ENCODE assay signal across 1 cellular context in the genomic region with DNA sequence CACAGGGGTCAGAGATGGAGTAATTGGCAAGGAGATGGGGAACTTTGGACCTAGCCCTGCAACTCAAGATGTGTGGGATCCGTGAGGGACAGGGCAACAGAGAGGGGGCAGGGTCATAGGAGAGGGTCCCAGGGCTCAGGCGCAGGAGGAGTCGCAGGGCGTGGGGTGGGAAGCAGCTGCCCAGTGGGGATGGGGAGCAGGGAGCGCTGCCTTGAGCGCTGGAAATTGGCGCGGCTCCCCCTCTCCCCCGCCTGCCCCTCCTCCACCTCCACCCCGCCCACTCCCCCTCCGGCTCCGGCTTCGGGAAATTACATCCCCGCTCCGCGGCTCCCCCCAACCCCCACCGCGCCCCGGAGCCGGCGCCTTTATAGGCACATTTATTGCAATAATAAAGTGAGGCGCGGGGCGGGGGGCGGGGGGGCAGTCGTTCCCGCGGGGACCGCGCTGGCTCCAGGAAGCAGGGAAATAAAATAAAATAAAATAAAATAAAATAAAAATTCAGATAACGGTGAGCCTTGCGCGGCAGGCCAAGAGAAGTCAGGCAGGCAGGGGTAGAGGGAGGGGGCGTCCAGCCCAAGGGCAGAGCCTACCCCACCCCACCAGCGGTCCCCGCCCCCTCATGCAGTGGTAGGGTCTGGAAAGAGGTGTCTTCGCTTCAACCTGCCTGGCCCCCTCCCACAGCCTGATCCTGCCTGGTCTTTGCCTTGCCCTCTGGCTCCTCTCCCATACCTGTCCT.
TF ChIP-seq lines count a peak whose summit lies in the region.

No MANE protein-coding gene starts in this region.

TF ChIP-seq in GM23338, 12 proteins besides CTCF, POLR2A, EP300 and RAD21 (continued from another document):
- TF ChIP-seq REST (IDR thresholded peaks at IDR 0.05; ENCODE audit: unreplicated experiment), result no peak
- no peak for TF ChIP-seq CREB1 (CRISPR knock-in tag; IDR thresholded peaks at IDR 0.05; ENCODE audit: low read depth)
- no peak for TF ChIP-seq NANOG (IDR thresholded peaks at IDR 0.05; ENCODE audit: borderline replicate concordance)
- no peak for TF ChIP-seq ZNF114 (CRISPR knock-in tag; IDR thresholded peaks at IDR 0.05)
- no peak for TF ChIP-seq POLR2AphosphoS5 (IDR thresholded peaks at IDR 0.05; ENCODE audit: low read depth)
- TF ChIP-seq, protein P1, sequence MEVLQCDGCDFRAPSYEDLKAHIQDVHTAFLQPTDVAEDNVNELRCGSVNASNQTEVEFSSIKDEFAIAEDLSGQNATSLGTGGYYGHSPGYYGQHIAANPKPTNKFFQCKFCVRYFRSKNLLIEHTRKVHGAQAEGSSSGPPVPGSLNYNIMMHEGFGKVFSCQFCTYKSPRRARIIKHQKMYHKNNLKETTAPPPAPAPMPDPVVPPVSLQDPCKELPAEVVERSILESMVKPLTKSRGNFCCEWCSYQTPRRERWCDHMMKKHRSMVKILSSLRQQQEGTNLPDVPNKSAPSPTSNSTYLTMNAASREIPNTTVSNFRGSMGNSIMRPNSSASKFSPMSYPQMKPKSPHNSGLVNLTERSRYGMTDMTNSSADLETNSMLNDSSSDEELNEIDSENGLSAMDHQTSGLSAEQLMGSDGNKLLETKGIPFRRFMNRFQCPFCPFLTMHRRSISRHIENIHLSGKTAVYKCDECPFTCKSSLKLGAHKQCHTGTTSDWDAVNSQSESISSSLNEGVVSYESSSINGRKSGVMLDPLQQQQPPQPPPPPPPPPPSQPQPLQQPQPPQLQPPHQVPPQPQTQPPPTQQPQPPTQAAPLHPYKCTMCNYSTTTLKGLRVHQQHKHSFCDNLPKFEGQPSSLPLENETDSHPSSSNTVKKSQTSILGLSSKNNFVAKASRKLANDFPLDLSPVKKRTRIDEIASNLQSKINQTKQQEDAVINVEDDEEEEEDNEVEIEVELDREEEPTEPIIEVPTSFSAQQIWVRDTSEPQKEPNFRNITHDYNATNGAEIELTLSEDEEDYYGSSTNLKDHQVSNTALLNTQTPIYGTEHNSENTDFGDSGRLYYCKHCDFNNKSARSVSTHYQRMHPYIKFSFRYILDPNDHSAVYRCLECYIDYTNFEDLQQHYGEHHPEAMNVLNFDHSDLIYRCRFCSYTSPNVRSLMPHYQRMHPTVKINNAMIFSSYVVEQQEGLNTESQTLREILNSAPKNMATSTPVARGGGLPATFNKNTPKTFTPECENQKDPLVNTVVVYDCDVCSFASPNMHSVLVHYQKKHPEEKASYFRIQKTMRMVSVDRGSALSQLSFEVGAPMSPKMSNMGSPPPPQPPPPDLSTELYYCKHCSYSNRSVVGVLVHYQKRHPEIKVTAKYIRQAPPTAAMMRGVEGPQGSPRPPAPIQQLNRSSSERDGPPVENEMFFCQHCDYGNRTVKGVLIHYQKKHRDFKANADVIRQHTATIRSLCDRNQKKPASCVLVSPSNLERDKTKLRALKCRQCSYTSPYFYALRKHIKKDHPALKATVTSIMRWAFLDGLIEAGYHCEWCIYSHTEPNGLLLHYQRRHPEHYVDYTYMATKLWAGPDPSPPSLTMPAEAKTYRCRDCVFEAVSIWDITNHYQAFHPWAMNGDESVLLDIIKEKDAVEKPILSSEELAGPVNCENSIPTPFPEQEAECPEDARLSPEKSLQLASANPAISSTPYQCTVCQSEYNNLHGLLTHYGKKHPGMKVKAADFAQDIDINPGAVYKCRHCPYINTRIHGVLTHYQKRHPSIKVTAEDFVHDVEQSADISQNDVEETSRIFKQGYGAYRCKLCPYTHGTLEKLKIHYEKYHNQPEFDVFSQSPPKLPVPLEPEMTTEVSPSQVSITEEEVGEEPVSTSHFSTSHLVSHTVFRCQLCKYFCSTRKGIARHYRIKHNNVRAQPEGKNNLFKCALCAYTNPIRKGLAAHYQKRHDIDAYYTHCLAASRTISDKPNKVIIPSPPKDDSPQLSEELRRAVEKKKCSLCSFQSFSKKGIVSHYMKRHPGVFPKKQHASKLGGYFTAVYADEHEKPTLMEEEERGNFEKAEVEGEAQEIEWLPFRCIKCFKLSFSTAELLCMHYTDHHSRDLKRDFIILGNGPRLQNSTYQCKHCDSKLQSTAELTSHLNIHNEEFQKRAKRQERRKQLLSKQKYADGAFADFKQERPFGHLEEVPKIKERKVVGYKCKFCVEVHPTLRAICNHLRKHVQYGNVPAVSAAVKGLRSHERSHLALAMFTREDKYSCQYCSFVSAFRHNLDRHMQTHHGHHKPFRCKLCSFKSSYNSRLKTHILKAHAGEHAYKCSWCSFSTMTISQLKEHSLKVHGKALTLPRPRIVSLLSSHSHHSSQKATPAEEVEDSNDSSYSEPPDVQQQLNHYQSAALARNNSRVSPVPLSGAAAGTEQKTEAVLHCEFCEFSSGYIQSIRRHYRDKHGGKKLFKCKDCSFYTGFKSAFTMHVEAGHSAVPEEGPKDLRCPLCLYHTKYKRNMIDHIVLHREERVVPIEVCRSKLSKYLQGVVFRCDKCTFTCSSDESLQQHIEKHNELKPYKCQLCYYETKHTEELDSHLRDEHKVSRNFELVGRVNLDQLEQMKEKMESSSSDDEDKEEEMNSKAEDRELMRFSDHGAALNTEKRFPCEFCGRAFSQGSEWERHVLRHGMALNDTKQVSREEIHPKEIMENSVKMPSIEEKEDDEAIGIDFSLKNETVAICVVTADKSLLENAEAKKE (CRISPR knock-in tag; IDR thresholded peaks at IDR 0.05), result no peak
- TF ChIP-seq ZNF331 (CRISPR knock-in tag; IDR thresholded peaks at IDR 0.05; ENCODE audit: low read depth), result no peak
- TF ChIP-seq EZH2phosphoT487 (IDR thresholded peaks at IDR 0.05; ENCODE audit: unreplicated experiment), result no peak
- TF ChIP-seq JUNB (IDR thresholded peaks at IDR 0.05; ENCODE audit: unreplicated experiment), result no peak
